Comparison of ENCODE assay signal across 3 cellular contexts in genomic region chr6:129807141-129807540, GRCh38. TPM values are rescaled to one million over a fixed set of nuclear protein-coding genes. Genes with fewer than 3 reads are reported as not detected.
"Had no signal": no experiment of that assay in that cellular context is flagged by ENCODE, and none has a peak within 500 bp of the region (broad histone marks: within the 10 kb centered on the region; RNA-seq: fewer than 3 reads in every experiment).

No MANE protein-coding gene starts in this region.

RNA-seq across cellular contexts. Expression of gene TMEM244, which starts 54.0 kb away (rescaled TPM):
- total RNA-seq: HepG2, HT-29, HT1080 had no signal
- polyA plus RNA-seq: HepG2 had no signal
